Comparison of ENCODE assay signal across 22 cellular contexts in genomic region chr22:46357711-46358505, GRCh38. TPM values are rescaled to one million over a fixed set of nuclear protein-coding genes. Genes with fewer than 3 reads are reported as not detected.
DNase-seq lines count a peak whose midpoint lies in the region; ATAC-seq, FAIRE-seq and TF ChIP-seq lines count a peak whose summit lies in the region.
"Had no signal": no experiment of that assay in that cellular context is flagged by ENCODE, and none has a peak within 500 bp of the region (broad histone marks: within the 10 kb centered on the region; RNA-seq: fewer than 3 reads in every experiment).

No MANE protein-coding gene starts in this region.

- no peak overlapping the region for H3K4me2 ChIP-seq in HepG2 (ENCODE audit: low read depth, low read length)
- H3K4me2 ChIP-seq: GM23338 had no signal

- WGBS in HepG2 (ENCODE audit: low lambda C conversion rate), result 87% methylated on average over 10 of the region's 19 CpGs
- 81% methylated on average over 3 of the region's 19 CpGs for WGBS in right lobe of liver (ENCODE audit: insufficient coverage, low coverage, low lambda C conversion rate, missing lambda C conversion rate)
- WGBS in aorta, 2 donors, result 78% methylated on average over 17 to 19 of the region's 19 CpGs

- TF ChIP-seq EP300 in HepG2 (IDR thresholded peaks at IDR 0.05; ENCODE audit: low read depth in 2 of 2, low read length in 2 of 2) (no peak), HepG2 (CRISPR knock-in tag; IDR thresholded peaks at IDR 0.05; ENCODE audit: borderline replicate concordance) (no peak)

- TF ChIP-seq POLR2A in HepG2 (IDR thresholded peaks at IDR 0.05; ENCODE audit: insufficient read depth in 1 of 2, low read depth in 2 of 2, low read length in 2 of 2) (no peak; a peak in 1 of 4 replicates), right lobe of liver (IDR thresholded peaks at IDR 0.05) (no peak)

- no peaks in the 10 kb centered on the region for H3K27me3 ChIP-seq in HepG2 (ENCODE audit: control insufficient read depth in 1 of 2, insufficient read depth in 2 of 2, low read length in 2 of 2)
- H3K27me3 ChIP-seq in right lobe of liver, result no peaks in the 10 kb centered on the region
- H3K27me3 ChIP-seq in lower lobe of right lung (ENCODE audit: low read depth), result no peaks in the 10 kb centered on the region
- H3K27me3 ChIP-seq in aorta (ENCODE audit: control insufficient read depth in 1 of 2, insufficient read depth in 2 of 2, low read length in 1 of 2), result no peaks in the 10 kb centered on the region
- H3K27me3 ChIP-seq: MG63 had no signal

- CTCF ChIA-PET in HepG2 (lab: Yijun Ruan, JAX; ENCODE audit: low intra/inter-chr PET ratio, low total read pairs), result no interaction called here

- DNase-seq in HepG2 (ENCODE audit: low spot score) (no peak), right lobe of liver (no peak), lower lobe of right lung (peak; percentile 43), aorta (peak; percentile 35 to 57)
- no peak for DNase-seq in activated CD8-positive, alpha-beta memory T cell treated with anti-CD3 and anti-CD28 coated beads, Interleukin-2, amount 50 U/mL, for 4 hours
- DNase-seq: CD8-positive, alpha-beta memory T cell; IMR-90; Kasumi-1; MG63; NCI-H1092 treated with DMSO at 0.1 percent for 48 hours; NCI-H2081; NCI-H510A; NCI-H748 treated with DMSO at 0.1 percent for 48 hours; SHP77 treated with DMSO at 0.1 percent for 48 hours had no signal

- peaks cover 13 to 38% of the 10 kb centered on the region in 2 experiments; a peak in 4 of 5 replicates for H3K36me3 ChIP-seq in HepG2 (replicated peaks in 1 of 2; ENCODE audit: control insufficient read depth in 1 of 2, insufficient read depth in 2 of 2, low read length in 2 of 2)
- H3K36me3 ChIP-seq in right lobe of liver, result peaks cover 0 to 23% (median 2%) of the 10 kb centered on the region in 4 donors
- H3K36me3 ChIP-seq in lower lobe of right lung, result peaks cover 69% of the 10 kb centered on the region
- peaks cover 0 to 1% of the 10 kb centered on the region in 2 donors for H3K36me3 ChIP-seq in aorta (ENCODE audit: control insufficient read depth in 1 of 2, insufficient read depth in 2 of 2, low read length in 1 of 2)

- POLR2A ChIA-PET in HepG2 (lab: Yijun Ruan, JAX), result no interaction called here

- H3K27me3 Mint-ChIP-seq in brain, result no peaks in the 10 kb centered on the region

- H3K4me1 ChIP-seq in HepG2 (ENCODE audit: insufficient read depth, low read length) (peaks cover 16% of the 10 kb centered on the region), right lobe of liver (peaks cover 0 to 14% (median 6%) of the 10 kb centered on the region in 4 donors), lower lobe of right lung (no peaks in the 10 kb centered on the region), aorta (ENCODE audit: control insufficient read depth in 1 of 2, insufficient read depth in 2 of 2, low read length in 2 of 2) (no peaks in the 10 kb centered on the region)

- no peak for TF ChIP-seq CTCF in HepG2 (CRISPR knock-in tag; IDR thresholded peaks at IDR 0.05)
- TF ChIP-seq CTCF in right lobe of liver (IDR thresholded peaks at IDR 0.05), result no peak
- TF ChIP-seq CTCF in brain (conservative IDR thresholded peaks at IDR 0.05), result no peak
- no peak for TF ChIP-seq CTCF in lower lobe of right lung (IDR thresholded peaks at IDR 0.05)

- no peak overlapping the region for H3K27ac ChIP-seq in HepG2 (ENCODE audit: extremely low read length, insufficient read depth, low read length)
- H3K27ac ChIP-seq in right lobe of liver, result no peak overlapping the region
- H3K27ac ChIP-seq in lower lobe of right lung, result no peak overlapping the region
- no peak overlapping the region for H3K27ac ChIP-seq in aorta (ENCODE audit: low read depth in 1 of 2, low read length in 2 of 2)

- H3K9ac ChIP-seq in HepG2 (ENCODE audit: insufficient read depth, low read depth, low read length), result no peak overlapping the region

- no peaks in the 10 kb centered on the region for H4K20me1 ChIP-seq in HepG2 (ENCODE audit: insufficient read depth, low read length)

- H3K9me3 ChIP-seq in HepG2 (ENCODE audit: low read length), result no peaks in the 10 kb centered on the region
- no peaks in the 10 kb centered on the region for H3K9me3 ChIP-seq in right lobe of liver
- H3K9me3 ChIP-seq in lower lobe of right lung, result no peaks in the 10 kb centered on the region
- H3K9me3 ChIP-seq in aorta (ENCODE audit: control insufficient read depth, low read length), result peaks cover 1% of the 10 kb centered on the region
- H3K9me3 ChIP-seq: MG63 had no signal

- H3K9me3 Mint-ChIP-seq in brain, result peaks cover 0 to 7% (median 4%) of the 10 kb centered on the region in 5 experiments
- H3K9me3 Mint-ChIP-seq: CD8-positive, alpha-beta memory T cell had no signal

- FAIRE-seq in HepG2 (lab: Jason Lieb, UNC), result no peak
- FAIRE-seq: D721Med, GM12891, RCC 7860 had no signal

- BruUV-seq in HepG2 (replicated peaks; lab: Mats Ljungman, UMichigan), result no TSS peak

- no peak overlapping the region for H3K4me3 ChIP-seq in HepG2 (replicated peaks in 1 of 3; ENCODE audit: insufficient read depth in 1 of 3, low read depth in 2 of 3, low read length in 3 of 3)
- no peak overlapping the region for H3K4me3 ChIP-seq in right lobe of liver
- H3K4me3 ChIP-seq in lower lobe of right lung, result no peak overlapping the region
- no peak overlapping the region for H3K4me3 ChIP-seq in aorta (ENCODE audit: low read length in 2 of 2)
- H3K4me3 ChIP-seq: GM23338, MG63 had no signal

- H3K4me3 Mint-ChIP-seq in brain, result no peak overlapping the region
- H3K4me3 Mint-ChIP-seq: CD8-positive, alpha-beta memory T cell; GM23338 had no signal

- H3K27ac Mint-ChIP-seq in brain, result peak overlapping the region in 3 of 5 experiments; percentile 71 to 82 (median 81)
- H3K27ac Mint-ChIP-seq: GM23338 had no signal

- no peaks in the 10 kb centered on the region for H3K79me2 ChIP-seq in HepG2 (ENCODE audit: insufficient read depth, low read length)

- peaks cover 18% of the 10 kb centered on the region for H3K4me1 Mint-ChIP-seq in brain
- H3K4me1 Mint-ChIP-seq: GM23338 had no signal

- in situ Hi-C loops in HepG2 (cut with HindIII; ENCODE audit: extremely low pct_ligation_motif_present, low pct_unique_long_range_greater_than_20kb), result loop anchor here (5.0 kb wide), 1 partner anchor 34 kb away; no protein-coding TSS in a partner anchor

- no peak overlapping the region for H2AFZ ChIP-seq in HepG2 (ENCODE audit: low read length)
- H2AFZ ChIP-seq: GM23338 had no signal

- intact Hi-C loops in HepG2 (cut with micrococcal nuclease; ENCODE audit: unreplicated experiment) (loop anchor here (5.0 kb wide), 1 partner anchor 189 kb away; no protein-coding TSS in a partner anchor), right lobe of liver (cut with DNase I) (loop anchor here (5.0 kb wide), 2 partner anchors 179 to 184 kb away; partner anchors contain the start of gene CELSR1 (in 1 of the 2)), lower lobe of right lung (cut with DNase I) (no loop called here), aorta (cut with DNase I) (loop anchor here in 1 of 2 donors (10.0 kb wide), 1 partner anchor 187 kb away; no protein-coding TSS in a partner anchor)

- ATAC-seq in HepG2 (no peak), right lobe of liver (no peak), lower lobe of right lung (no peak), aorta (ENCODE audit: low FRiP score) (no peak), GM21423 (IDR thresholded peaks at IDR 0.05; ENCODE audit: unreplicated experiment) (no peak), HG03025 (IDR thresholded peaks at IDR 0.05; ENCODE audit: low FRiP score, unreplicated experiment) (no peak)
- ATAC-seq: GM23338, HCT116 had no signal

- H3K36me3 Mint-ChIP-seq in brain, result peaks cover 45% of the 10 kb centered on the region

- no peak for TF ChIP-seq RAD21 in HepG2 (CRISPR knock-in tag; IDR thresholded peaks at IDR 0.05)

TF ChIP-seq in HepG2, 621 proteins besides CTCF, POLR2A, EP300 and RAD21 (continues in another document):
- 0 out of 2 replicates have a peak, but pooled peaks have one; percentile 29 for TF ChIP-seq HNRNPL (IDR thresholded peaks at IDR 0.05; ENCODE audit: low read depth, low read length)
- peak; percentile 49 for TF ChIP-seq AGO2 (optimal IDR thresholded peaks at IDR 0.05; ENCODE audit: low read depth, low read length)

RNA-seq across cellular contexts. Expression of gene TRMU, which starts 22.4 kb away (rescaled TPM):
- total RNA-seq in HepG2 (2016; rRNA removed; fragmentation: Illumina TruSeq; extraction: Trizol) (47.7 and 50.2 TPM in 2 replicates), right lobe of liver (10 to 100 TPM; 17.2 to 24.2 (median 19.9) TPM), lower lobe of right lung (33.5 TPM), aorta (10 to 100 TPM; 29.8 to 37.8 TPM)
- 18.2 and 23.3 TPM in 2 replicates for total RNA-seq in HepG2 (2016; cell fraction: cytosol; rRNA removed; fragmentation: Illumina TruSeq; extraction: Trizol; ENCODE audit: low read depth)
- 47.8 and 51.9 TPM in 2 replicates for total RNA-seq in HepG2 (2016; cell fraction: insoluble cytoplasmic fraction; rRNA removed; fragmentation: Illumina TruSeq; extraction: Trizol)
- total RNA-seq in HepG2 (2016; cell fraction: membrane; rRNA removed; fragmentation: Illumina TruSeq; extraction: Trizol), result 29.1 and 30.8 TPM in 2 replicates
- 60.2 and 64.2 TPM in 2 replicates for total RNA-seq in HepG2 (2016; cell fraction: nucleus; rRNA removed; fragmentation: Illumina TruSeq; extraction: Trizol)
- polyA plus RNA-seq in HepG2 (2011; rRNA removed) (31.0 and 32.1 TPM in 2 replicates), brain (ENCODE audit: insufficient read depth, low read depth, low replicate concordance) (28.2 TPM), aorta (10 to 100 TPM; 11.3 to 66.4 TPM)
- polyA plus RNA-seq in HepG2 (2011; cell fraction: cytosol; rRNA removed), result 19.1 and 26.5 TPM in 2 replicates
- polyA plus RNA-seq in HepG2 (2011; cell fraction: nucleus; rRNA removed), result 132 and 159 TPM in 2 replicates
- polyA plus RNA-seq in HepG2 (2012), result 26.7 and 28.6 TPM in 2 replicates
- polyA plus RNA-seq in HepG2 (2016; cell fraction: cytosol; fragmentation: Illumina TruSeq; extraction: Trizol; ENCODE audit: low read depth), result 8.9 and 10.9 TPM in 2 replicates
- polyA plus RNA-seq in HepG2 (2016; cell fraction: insoluble cytoplasmic fraction; fragmentation: Illumina TruSeq; extraction: Trizol; ENCODE audit: low read depth), result 51.8 and 58.5 TPM in 2 replicates
- polyA plus RNA-seq in HepG2 (2016; cell fraction: membrane; fragmentation: Illumina TruSeq; extraction: Trizol; ENCODE audit: low read depth), result 20.5 and 21.0 TPM in 2 replicates
- polyA plus RNA-seq in HepG2 (2016; cell fraction: nucleus; fragmentation: Illumina TruSeq; extraction: Trizol; ENCODE audit: insufficient read depth, low read depth), result 126 and 127 TPM in 2 replicates
- polyA minus RNA-seq in HepG2 (2011; rRNA and poly(A)+ RNA removed; ENCODE audit: low replicate concordance), result 36.9 and 68.5 TPM in 2 replicates
- polyA minus RNA-seq in HepG2 (2011; cell fraction: cytosol; rRNA and poly(A)+ RNA removed), result 9.8 and 12.0 TPM in 2 replicates
- 105 and 171 TPM in 2 replicates for polyA minus RNA-seq in HepG2 (2011; cell fraction: nucleus; rRNA and poly(A)+ RNA removed)

Comparison
In these comparisons a context has a peak if more than half of its experiments do, and no peak if none do; other contexts are left out.
1. DNase-seq: peak in lower lobe of right lung (single experiment) and aorta (2 of 2); none in HepG2 (single experiment), right lobe of liver (0 of 3) and activated CD8-positive, alpha-beta memory T cell treated with anti-CD3 and anti-CD28 coated beads, Interleukin-2, amount 50 U/mL, for 4 hours (single experiment).